Comparison of ENCODE assay signal across 19 cellular contexts in the genomic region with DNA sequence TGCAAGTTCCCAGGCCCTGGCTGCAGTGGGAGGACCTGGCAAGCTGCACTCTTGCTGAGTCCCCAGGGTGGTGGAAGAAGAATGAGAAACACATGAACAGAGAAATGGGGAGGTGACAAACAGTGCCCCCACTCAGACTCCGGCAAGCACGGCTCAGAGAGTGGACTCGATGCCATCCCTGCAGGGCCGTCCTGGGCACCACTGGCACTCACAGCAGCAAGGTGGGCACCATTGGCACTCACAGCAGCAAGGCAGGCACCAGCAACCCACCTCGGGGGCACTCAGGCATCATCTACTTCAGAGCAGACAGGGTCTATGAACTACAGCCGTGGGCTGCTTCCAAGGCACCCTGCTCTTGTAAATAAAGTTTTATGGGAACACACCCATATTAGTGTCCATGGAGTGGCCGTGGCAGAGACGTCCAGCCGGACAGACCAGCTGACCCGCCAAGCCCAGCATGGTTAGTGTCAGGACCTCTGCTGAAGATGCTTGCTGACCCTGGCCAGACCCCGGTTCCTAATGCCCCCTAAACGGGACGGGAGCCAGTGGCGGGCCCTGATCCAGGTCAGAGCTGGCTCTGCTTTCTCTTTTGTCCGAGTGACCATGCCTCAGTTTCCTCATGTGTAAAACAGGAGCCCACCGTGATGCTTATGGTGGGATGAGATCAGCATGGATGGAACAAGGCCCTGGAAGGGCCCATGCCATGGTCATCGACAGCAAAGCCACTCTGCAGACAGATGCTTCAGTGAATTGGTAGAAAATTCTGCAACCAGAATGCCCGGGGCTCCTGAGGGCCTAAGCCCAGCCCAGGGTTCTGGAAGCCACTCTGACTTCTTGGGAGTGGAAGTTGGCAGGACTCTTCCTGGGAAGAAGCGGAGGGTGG. TPM values are rescaled to one million over a fixed set of nuclear protein-coding genes. Genes with fewer than 3 reads are reported as not detected.
"Had no signal": no experiment of that assay in that cellular context is flagged by ENCODE, and none has a peak within 500 bp of the region (broad histone marks: within the 10 kb centered on the region; RNA-seq: fewer than 3 reads in every experiment).

No MANE protein-coding gene starts in this region.

- H3K27ac Mint-ChIP-seq: activated CD4-positive, alpha-beta memory T cell treated with anti-CD3 and anti-CD28 coated beads for 36 hours; activated CD4-positive, alpha-beta T cell treated with anti-CD3 and anti-CD28 coated beads for 36 hours; activated naive CD8-positive, alpha-beta T cell treated with anti-CD3 and anti-CD28 coated beads, Interleukin-2, amount 10 ng/mL, durations not matched to agents 7 days and 5 days; activated T-cell treated with anti-CD3 and anti-CD28 coated beads, Interleukin-2, amount 50 U/mL, for 72 hours; T-cell had no signal

- DNase-seq: activated CD4-positive, alpha-beta memory T cell treated with anti-CD3 and anti-CD28 coated beads for 36 hours; activated CD4-positive, alpha-beta T cell treated with anti-CD3 and anti-CD28 coated beads for 36 hours; activated naive CD8-positive, alpha-beta T cell treated with anti-CD3 and anti-CD28 coated beads, Interleukin-2, amount 10 ng/mL, durations not matched to agents 7 days and 5 days; activated T-cell treated with anti-CD3 and anti-CD28 coated beads, Interleukin-2, amount 50 U/mL, for 72 hours; central memory CD4-positive, alpha-beta T cell; cortex of kidney; effector CD8-positive, alpha-beta T cell; foreskin keratinocyte; small intestine; stimulated activated CD4-positive, alpha-beta T cell treated with anti-CD3 and anti-CD28 coated beads, Interleukin-4, amount 100 ng/mL, for 24 hours; stimulated activated naive CD4-positive, alpha-beta T cell; substantia nigra; T-cell; T-helper 9 cell; trophoblast cell had no signal

- H3K4me1 Mint-ChIP-seq: activated CD4-positive, alpha-beta T cell treated with anti-CD3 and anti-CD28 coated beads for 36 hours; activated naive CD8-positive, alpha-beta T cell treated with anti-CD3 and anti-CD28 coated beads, Interleukin-2, amount 10 ng/mL, durations not matched to agents 7 days and 5 days; T-cell had no signal

- H3K4me3 ChIP-seq: right atrium auricular region, SK-N-MC had no signal

- H3K36me3 Mint-ChIP-seq: activated CD4-positive, alpha-beta memory T cell treated with anti-CD3 and anti-CD28 coated beads for 36 hours; activated naive CD8-positive, alpha-beta T cell treated with anti-CD3 and anti-CD28 coated beads, Interleukin-2, amount 10 ng/mL, durations not matched to agents 7 days and 5 days; brain; T-cell had no signal

- H3K4me3 Mint-ChIP-seq: activated CD4-positive, alpha-beta memory T cell treated with anti-CD3 and anti-CD28 coated beads for 36 hours; activated CD4-positive, alpha-beta T cell treated with anti-CD3 and anti-CD28 coated beads for 36 hours; activated naive CD8-positive, alpha-beta T cell treated with anti-CD3 and anti-CD28 coated beads, Interleukin-2, amount 10 ng/mL, durations not matched to agents 7 days and 5 days; activated T-cell treated with anti-CD3 and anti-CD28 coated beads, Interleukin-2, amount 50 U/mL, for 72 hours; brain; T-cell had no signal

- H3K27me3 ChIP-seq: foreskin keratinocyte, right atrium auricular region had no signal

- ATAC-seq: activated CD4-positive, alpha-beta T cell treated with anti-CD3 and anti-CD28 coated beads for 36 hours; activated T-cell treated with anti-CD3 and anti-CD28 coated beads, Interleukin-2, amount 50 U/mL, for 72 hours; foreskin keratinocyte; T-cell had no signal

- H3K4me1 ChIP-seq: foreskin keratinocyte had no signal

- H3K9me3 ChIP-seq: right atrium auricular region had no signal

- H3K27ac ChIP-seq: foreskin keratinocyte, right atrium auricular region, SK-N-MC had no signal

- H3K9me3 Mint-ChIP-seq: activated CD4-positive, alpha-beta memory T cell treated with anti-CD3 and anti-CD28 coated beads for 36 hours; activated naive CD8-positive, alpha-beta T cell treated with anti-CD3 and anti-CD28 coated beads, Interleukin-2, amount 10 ng/mL, durations not matched to agents 7 days and 5 days; activated T-cell treated with anti-CD3 and anti-CD28 coated beads, Interleukin-2, amount 50 U/mL, for 72 hours; T-cell had no signal

- H3K36me3 ChIP-seq: right atrium auricular region had no signal

- H3K27me3 Mint-ChIP-seq: activated CD4-positive, alpha-beta memory T cell treated with anti-CD3 and anti-CD28 coated beads for 36 hours; activated CD4-positive, alpha-beta T cell treated with anti-CD3 and anti-CD28 coated beads for 36 hours; activated naive CD8-positive, alpha-beta T cell treated with anti-CD3 and anti-CD28 coated beads, Interleukin-2, amount 10 ng/mL, durations not matched to agents 7 days and 5 days had no signal

RNA-seq across cellular contexts. Expression of a gene that starts 2.1 kb away (rescaled TPM):
- total RNA-seq: activated CD4-positive, alpha-beta memory T cell treated with anti-CD3 and anti-CD28 coated beads for 36 hours; activated CD4-positive, alpha-beta T cell treated with anti-CD3 and anti-CD28 coated beads for 36 hours; activated naive CD8-positive, alpha-beta T cell treated with anti-CD3 and anti-CD28 coated beads, Interleukin-2, amount 10 ng/mL, durations not matched to agents 7 days and 5 days; activated T-cell treated with anti-CD3 and anti-CD28 coated beads, Interleukin-2, amount 50 U/mL, for 72 hours; foreskin keratinocyte; T-cell had no signal

RNA-seq across cellular contexts. Expression of a gene that starts 14.9 kb away (rescaled TPM):
- total RNA-seq: activated T-cell treated with anti-CD3 and anti-CD28 coated beads, Interleukin-2, amount 50 U/mL, for 72 hours; foreskin keratinocyte; lung microvascular endothelial cell had no signal

RNA-seq across cellular contexts. Expression of a gene that starts 37.9 kb away (rescaled TPM):
- total RNA-seq: activated CD4-positive, alpha-beta memory T cell treated with anti-CD3 and anti-CD28 coated beads for 36 hours; activated CD4-positive, alpha-beta T cell treated with anti-CD3 and anti-CD28 coated beads for 36 hours; activated naive CD8-positive, alpha-beta T cell treated with anti-CD3 and anti-CD28 coated beads, Interleukin-2, amount 10 ng/mL, durations not matched to agents 7 days and 5 days; activated T-cell treated with anti-CD3 and anti-CD28 coated beads, Interleukin-2, amount 50 U/mL, for 72 hours; foreskin keratinocyte; right atrium auricular region; T-cell had no signal
